Comparison of ENCODE assay signal across 1 cellular context in genomic region chr4:150978738-150979575, GRCh38.
TF ChIP-seq lines count a peak whose summit lies in the region.

No MANE protein-coding gene starts in this region.

TF ChIP-seq in HepG2, 621 proteins besides CTCF, POLR2A, EP300 and RAD21:
- TF ChIP-seq ZNF280D (CRISPR knock-in tag; IDR thresholded peaks at IDR 0.05) (no peak), ZNF317 (CRISPR knock-in tag; IDR thresholded peaks at IDR 0.05) (0 out of 2 replicates have a peak, but pooled peaks have one; percentile 51), ZNF234 (CRISPR knock-in tag; conservative IDR thresholded peaks at IDR 0.05) (no peak)
